ENCODE assay signal across 15 cellular contexts in the genomic region with DNA sequence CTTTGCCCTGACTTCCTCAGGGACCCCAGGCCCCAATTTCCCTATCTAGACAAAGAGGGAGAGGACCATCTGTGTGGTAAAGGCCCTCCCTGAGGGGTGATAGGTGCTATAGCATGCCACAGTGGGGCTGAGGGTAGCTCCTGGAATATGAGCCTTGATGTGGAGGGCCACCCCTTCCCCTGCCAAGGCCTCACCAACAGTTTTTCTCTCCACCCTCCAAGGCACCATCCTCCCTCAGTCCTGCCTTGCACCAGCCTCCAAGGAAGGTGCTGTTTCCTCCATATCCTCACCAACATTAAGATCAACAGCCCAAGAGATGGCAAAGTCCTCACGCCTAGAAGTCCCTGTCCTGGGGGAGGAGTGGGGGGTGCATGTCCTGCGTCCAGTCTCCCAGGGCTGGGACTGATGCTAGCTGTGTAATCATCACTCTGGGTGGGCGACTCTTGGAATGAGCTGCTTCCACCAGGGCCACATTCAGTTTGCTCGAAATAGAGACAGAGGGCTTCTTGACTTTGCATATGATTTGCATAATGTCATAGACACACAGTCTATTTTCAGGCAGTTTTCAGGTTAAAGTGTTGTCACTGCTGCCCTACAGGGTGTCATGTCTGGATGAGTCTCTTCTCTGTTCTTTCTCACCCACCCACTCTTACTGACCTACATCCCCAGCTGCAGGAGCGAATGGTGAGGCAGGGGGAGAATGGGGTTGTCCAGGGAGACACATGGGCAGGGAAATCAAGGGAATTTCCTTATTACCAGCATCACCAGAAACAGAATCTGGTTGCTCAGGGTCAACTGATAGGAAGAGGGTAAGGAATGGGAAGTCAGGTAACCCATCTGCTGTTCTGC. TPM values are rescaled to one million over a fixed set of nuclear protein-coding genes. Genes with fewer than 3 reads are reported as not detected.
DNase-seq lines count a peak whose midpoint lies in the region; FAIRE-seq and TF ChIP-seq lines count a peak whose summit lies in the region.
"Had no signal": no experiment of that assay in that cellular context is flagged by ENCODE, and none has a peak within 500 bp of the region (broad histone marks: within the 10 kb centered on the region; RNA-seq: fewer than 3 reads in every experiment).

No MANE protein-coding gene starts in this region.

- BruUV-seq in MCF 10A (replicated peaks; lab: Mats Ljungman, UMichigan): no TSS peak

- no peak overlapping the region for H2BK12ac ChIP-seq in neuronal stem cell (ENCODE audit: low read length)

- no peak overlapping the region for H2BK120ac ChIP-seq in neuronal stem cell (ENCODE audit: low read depth, low read length)

- no peak overlapping the region for H3K4ac ChIP-seq in neuronal stem cell (ENCODE audit: low read length)

- H3K14ac ChIP-seq in neuronal stem cell (ENCODE audit: low read length): no peak overlapping the region

- H4K8ac ChIP-seq in neuronal stem cell (ENCODE audit: low read depth, low read length): no peak overlapping the region

- no peaks in the 10 kb centered on the region for H3K36me3 Mint-ChIP-seq in MCF 10A (ENCODE audit: insufficient read depth, unreplicated experiment)
- H3K36me3 Mint-ChIP-seq: activated CD4-positive, alpha-beta memory T cell treated with anti-CD3 and anti-CD28 coated beads for 36 hours; activated naive CD4-positive, alpha-beta T cell treated with anti-CD3 and anti-CD28 coated beads, Interleukin-2, amount 50 U/mL, for 72 hours had no signal

- no peaks in the 10 kb centered on the region for H3K9me3 ChIP-seq in neuronal stem cell (replicated peaks in 1 of 2; ENCODE audit: control insufficient read depth in 2 of 2, insufficient read depth in 1 of 2, low read depth in 1 of 2, low read length in 2 of 2)
- H3K9me3 ChIP-seq: esophagus muscularis mucosa, mucosa of descending colon had no signal

- no peak overlapping the region for H2BK5ac ChIP-seq in neuronal stem cell (ENCODE audit: low read length)

- H3K18ac ChIP-seq in neuronal stem cell (ENCODE audit: low read length): no peak overlapping the region

- no peak overlapping the region for H4K91ac ChIP-seq in neuronal stem cell (ENCODE audit: low read depth, low read length, poor library complexity)

- no peak for FAIRE-seq in RCC 7860 (lab: Jason Lieb, UNC)

- H3K4me3 ChIP-seq in GM12865 (ENCODE audit: low read depth, low read length): no peak overlapping the region
- no peak overlapping the region for H3K4me3 ChIP-seq in neuronal stem cell (ENCODE audit: low read length in 2 of 2)
- no peak overlapping the region for H3K4me3 ChIP-seq in coronary artery
- H3K4me3 ChIP-seq: esophagus muscularis mucosa, mucosa of descending colon had no signal

- H3K4me1 ChIP-seq in neuronal stem cell (ENCODE audit: control insufficient read depth in 2 of 2, insufficient read depth in 1 of 2, low read depth in 1 of 2, low read length in 2 of 2): peaks cover 6 to 11% of the 10 kb centered on the region in 2 donors

- POLR2A ChIA-PET in MCF 10A (lab: Yijun Ruan, JAX): interaction anchor here (0.6 kb wide), 1 partner anchor 1166 kb away, joined by 3 read pairs; no protein-coding TSS in a partner anchor

- H3K23ac ChIP-seq in neuronal stem cell (ENCODE audit: low read depth, low read length, poor library complexity): no peak overlapping the region

- CTCF ChIA-PET in MCF 10A (lab: Yijun Ruan, JAX): interaction anchor here (0.6 to 3.3 kb wide), 12 partner anchors 11 to 856 kb away, joined by 3 to 32 read pairs (median 4); no protein-coding TSS in a partner anchor

- H2AFZ ChIP-seq in neuronal stem cell (ENCODE audit: low read length): no peak overlapping the region

- DNase-seq in GM12865 (ENCODE audit: low read depth): peak; percentile 30
- peak; percentile 54 for DNase-seq in GM20000 (ENCODE audit: low spot score)
- DNase-seq in NCI-H1048 (lab: John Stamatoyannopoulos, UW): peak; percentile 70
- no peak for DNase-seq in neuronal stem cell (ENCODE audit: low spot score)
- DNase-seq in SKM-1 treated with dmso at 0.1 percent for 144 hours (lab: John Stamatoyannopoulos, UW; ENCODE audit: unreplicated experiment): no peak
- no peak for DNase-seq in RCC 7860 (ENCODE audit: low spot score)
- DNase-seq in MCF 10A (ENCODE audit: unreplicated experiment): no peak
- no peak for DNase-seq in coronary artery (ENCODE audit: low spot score)
- DNase-seq: activated CD4-positive, alpha-beta memory T cell treated with anti-CD3 and anti-CD28 coated beads for 36 hours; stimulated activated CD4-positive, alpha-beta T cell treated with anti-CD3 and anti-CD28 coated beads, Interleukin-4, amount 100 ng/mL, for 4 hours; stimulated activated naive CD8-positive, alpha-beta T cell treated with anti-CD3 and anti-CD28 coated beads, Interleukin-15, amount 100 ng/mL, for 72 hours had no signal

- intact Hi-C loops in MCF 10A (cut with micrococcal nuclease): no loop called here

- peaks cover 5% of the 10 kb centered on the region for H3K4me1 Mint-ChIP-seq in MCF 10A (ENCODE audit: insufficient read depth, unreplicated experiment)

- WGBS in neuronal stem cell (ENCODE audit: extremely low coverage in 2 of 2, insufficient read length in 2 of 2, insufficient replicate concordance in 1 of 2), 2 donors: no CpG with 5 or more reads among the region's 5 CpGs

- no peaks in the 10 kb centered on the region for H3K27me3 Mint-ChIP-seq in MCF 10A (ENCODE audit: insufficient read depth, unreplicated experiment)
- H3K27me3 Mint-ChIP-seq: activated CD4-positive, alpha-beta memory T cell treated with anti-CD3 and anti-CD28 coated beads for 36 hours had no signal

- TF ChIP-seq CTCF in GM12865 (IDR thresholded peaks at IDR 0.05; ENCODE audit: insufficient read depth, low read depth, low read length, missing control alignments) (no peak), GM20000 (IDR thresholded peaks at IDR 0.05; ENCODE audit: extremely low read depth, missing control alignments) (no peak), MCF 10A (IDR thresholded peaks at IDR 0.05; ENCODE audit: unreplicated experiment) (no peak), coronary artery (IDR thresholded peaks at IDR 0.05) (no peak)

- H3K4me2 ChIP-seq in neuronal stem cell (ENCODE audit: insufficient read depth, low read length, poor library complexity, severe bottlenecking): no peak overlapping the region

- no peak overlapping the region for H3K27ac ChIP-seq in neuronal stem cell (replicated peaks; ENCODE audit: low read length)
- H3K27ac ChIP-seq in coronary artery: no peak overlapping the region

- no peak overlapping the region for H3K27ac Mint-ChIP-seq in MCF 10A (ENCODE audit: low read depth, unreplicated experiment)
- H3K27ac Mint-ChIP-seq: activated CD4-positive, alpha-beta memory T cell treated with anti-CD3 and anti-CD28 coated beads for 36 hours; stimulated activated naive CD8-positive, alpha-beta T cell treated with anti-CD3 and anti-CD28 coated beads, Interleukin-15, amount 100 ng/mL, for 72 hours; T-helper 2 cell treated with Interferon-gamma antibody and Interleukin-4, amounts not matched to agents 5 μg/mL and 100 μg/mL, for 36 hours had no signal

- H3K36me3 ChIP-seq in neuronal stem cell (replicated peaks in 1 of 2; ENCODE audit: control insufficient read depth in 2 of 2, insufficient read depth in 2 of 2, low read length in 2 of 2): no peaks in the 10 kb centered on the region

- no peaks in the 10 kb centered on the region for H3K9me3 Mint-ChIP-seq in MCF 10A (ENCODE audit: unreplicated experiment)
- H3K9me3 Mint-ChIP-seq: activated CD4-positive, alpha-beta memory T cell treated with anti-CD3 and anti-CD28 coated beads for 36 hours; activated naive CD4-positive, alpha-beta T cell treated with anti-CD3 and anti-CD28 coated beads, Interleukin-2, amount 50 U/mL, for 72 hours; stimulated activated naive CD8-positive, alpha-beta T cell treated with anti-CD3 and anti-CD28 coated beads, Interleukin-15, amount 100 ng/mL, for 72 hours; T-helper 2 cell treated with Interferon-gamma antibody and Interleukin-4, amounts not matched to agents 5 μg/mL and 100 μg/mL, for 36 hours had no signal

- peak overlapping the region; percentile 3 for H2BK15ac ChIP-seq in neuronal stem cell (ENCODE audit: low read length)

- no peak overlapping the region for H3K4me3 Mint-ChIP-seq in MCF 10A (ENCODE audit: unreplicated experiment)
- H3K4me3 Mint-ChIP-seq: activated CD4-positive, alpha-beta memory T cell treated with anti-CD3 and anti-CD28 coated beads for 36 hours; T-helper 2 cell treated with Interferon-gamma antibody and Interleukin-4, amounts not matched to agents 5 μg/mL and 100 μg/mL, for 36 hours had no signal

- no peak overlapping the region for H2AK5ac ChIP-seq in neuronal stem cell (ENCODE audit: low read depth, low read length)

- peaks cover 0 to 38% (median 2%) of the 10 kb centered on the region in 3 experiments for H3K27me3 ChIP-seq in neuronal stem cell (ENCODE audit: control insufficient read depth in 3 of 3, insufficient read depth in 3 of 3, low read depth in 1 of 3, low read length in 3 of 3)

- H3K9ac ChIP-seq in neuronal stem cell (ENCODE audit: low read depth, low read length, poor library complexity): no peak overlapping the region

- no peaks in the 10 kb centered on the region for H3K79me1 ChIP-seq in neuronal stem cell (ENCODE audit: low read depth, low read length)

RNA-seq across cellular contexts. Expression of a gene that starts 17.5 kb away (rescaled TPM):
- polyA plus RNA-seq in neuronal stem cell (2013, experiment 1 of 2): 0.21 TPM
- polyA plus RNA-seq in neuronal stem cell (2013, experiment 2 of 2): 0.24 TPM
- total RNA-seq in MCF 10A (2022): not detected in 2 replicates
- total RNA-seq: activated CD4-positive, alpha-beta memory T cell treated with anti-CD3 and anti-CD28 coated beads for 36 hours; activated naive CD4-positive, alpha-beta T cell treated with anti-CD3 and anti-CD28 coated beads, Interleukin-2, amount 50 U/mL, for 72 hours had no signal

RNA-seq across cellular contexts. Expression of a gene that starts 26.7 kb away (rescaled TPM):
- 12.6 TPM for polyA plus RNA-seq in neuronal stem cell (2013, experiment 1 of 2)
- 12.7 TPM for polyA plus RNA-seq in neuronal stem cell (2013, experiment 2 of 2)
- 14.7 and 16.1 TPM in 2 replicates for total RNA-seq in MCF 10A (2022)

RNA-seq across cellular contexts. Expression of a gene that starts 36.9 kb away (rescaled TPM):
- 0.29 TPM for polyA plus RNA-seq in neuronal stem cell (2013, experiment 1 of 2)
- polyA plus RNA-seq in neuronal stem cell (2013, experiment 2 of 2): 0.32 TPM
- not detected in 2 replicates for total RNA-seq in MCF 10A (2022)
- total RNA-seq: activated CD4-positive, alpha-beta memory T cell treated with anti-CD3 and anti-CD28 coated beads for 36 hours; activated naive CD4-positive, alpha-beta T cell treated with anti-CD3 and anti-CD28 coated beads, Interleukin-2, amount 50 U/mL, for 72 hours; esophagus muscularis mucosa had no signal

Comparison
In these comparisons a context has a peak if more than half of its experiments do, and no peak if none do; other contexts are left out.
1. DNase-seq: peak in GM12865 (single experiment), GM20000 (single experiment) and NCI-H1048 (single experiment); none in neuronal stem cell (single experiment), SKM-1 treated with dmso at 0.1 percent for 144 hours (single experiment), RCC 7860 (single experiment), MCF 10A (single experiment) and coronary artery (single experiment).